Comparison of ENCODE assay signal across 14 cellular contexts in the genomic region with DNA sequence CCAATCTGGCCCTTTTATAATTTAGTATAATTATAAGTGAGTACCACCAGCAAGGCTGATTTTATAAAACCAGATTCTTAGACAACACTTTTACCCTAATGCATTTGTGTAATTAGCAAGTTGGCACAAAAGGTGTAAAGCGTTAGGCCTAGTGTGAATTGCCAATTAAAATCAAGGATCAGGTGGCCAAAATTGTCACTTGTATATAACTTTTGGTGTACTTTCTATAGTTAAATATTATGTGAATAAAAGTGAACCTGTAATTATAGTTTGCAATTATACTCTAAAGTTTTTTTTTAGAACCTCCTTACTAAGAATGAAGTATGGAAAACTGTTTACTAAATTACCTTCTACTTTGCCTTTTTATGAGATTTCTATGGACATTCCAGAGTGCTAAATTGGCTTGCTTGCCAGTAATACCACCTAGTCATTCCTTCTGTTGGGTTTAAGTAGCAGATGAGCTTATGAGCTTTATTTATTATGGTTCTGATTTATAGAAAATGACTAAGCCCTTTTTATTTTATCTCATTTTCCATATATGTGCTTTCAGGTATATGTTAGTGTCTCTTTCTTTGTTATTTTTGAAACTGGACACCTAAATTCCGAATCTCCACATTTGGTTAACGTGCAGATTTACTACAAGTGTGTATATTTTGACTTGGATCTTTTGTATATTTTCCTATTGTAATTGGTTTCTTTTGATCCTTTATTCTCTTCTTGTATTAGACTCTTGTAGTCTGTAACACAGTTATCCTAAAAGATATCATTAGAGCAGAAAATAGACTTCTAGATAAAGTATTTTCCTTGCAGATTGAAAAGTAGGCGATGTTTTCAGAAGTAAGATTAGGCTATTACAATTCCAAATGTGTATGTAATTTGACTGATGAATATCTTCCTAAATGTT. TPM values are rescaled to one million over a fixed set of nuclear protein-coding genes. Genes with fewer than 3 reads are reported as not detected.
DNase-seq lines count a peak whose midpoint lies in the region; FAIRE-seq and TF ChIP-seq lines count a peak whose summit lies in the region.
"Had no signal": no experiment of that assay in that cellular context is flagged by ENCODE, and none has a peak within 500 bp of the region (broad histone marks: within the 10 kb centered on the region; RNA-seq: fewer than 3 reads in every experiment).

No MANE protein-coding gene starts in this region.

- TF ChIP-seq POLR2A in sigmoid colon (IDR thresholded peaks at IDR 0.05) = no peak

- H3K4me2 ChIP-seq in fibroblast of lung (ENCODE audit: extremely low read depth, insufficient read depth, low read length) = peak overlapping the region; percentile 29

- H3K36me3 ChIP-seq in fibroblast of lung (ENCODE audit: control insufficient read depth, insufficient read depth, low read length) = no peaks in the 10 kb centered on the region
- no peaks in the 10 kb centered on the region for H3K36me3 ChIP-seq in sigmoid colon

- H3K4me1 ChIP-seq in fibroblast of lung (ENCODE audit: control insufficient read depth, extremely low read depth, insufficient read depth, low read length) = no peaks in the 10 kb centered on the region
- peaks cover 0 to 29% (median 18%) of the 10 kb centered on the region in 4 donors for H3K4me1 ChIP-seq in sigmoid colon

- H3K4me3 ChIP-seq in fibroblast of lung (replicated peaks in 1 of 4; ENCODE audit: control extremely low read depth in 1 of 4, insufficient read depth in 1 of 4, low read depth in 3 of 4, low read length in 4 of 4) = peak overlapping the region in 2 of 4 experiments; percentile 85 to 92
- peak overlapping the region in 2 of 4 donors; percentile 13 to 26 for H3K4me3 ChIP-seq in sigmoid colon

- no peak overlapping the region for H3K27ac ChIP-seq in fibroblast of lung (ENCODE audit: insufficient read depth, low read length)
- H3K27ac ChIP-seq in sigmoid colon = peak overlapping the region; percentile 12 to 98 (median 60)
- H3K27ac ChIP-seq: RWPE1 had no signal

- H3K79me2 ChIP-seq in fibroblast of lung (ENCODE audit: control insufficient read depth, insufficient read depth, low read length) = peaks cover 71% of the 10 kb centered on the region

- H3K27me3 ChIP-seq in fibroblast of lung (ENCODE audit: control insufficient read depth, insufficient read depth, low read length) = no peaks in the 10 kb centered on the region
- H3K27me3 ChIP-seq in sigmoid colon = no peaks in the 10 kb centered on the region

- no peak for TF ChIP-seq EP300 in sigmoid colon (IDR thresholded peaks at IDR 0.05)

- TF ChIP-seq CTCF in fibroblast of lung (conservative IDR thresholded peaks at IDR 0.05 in 1 of 2, IDR thresholded peaks at IDR 0.05 in 1 of 2; ENCODE audit: low read depth in 1 of 2, low read length in 2 of 2) = no peak
- TF ChIP-seq CTCF in sigmoid colon (IDR thresholded peaks at IDR 0.05) = no peak

- H3K9ac ChIP-seq in fibroblast of lung (ENCODE audit: insufficient read depth, low read length) = no peak overlapping the region

- WGBS in sigmoid colon, 2 donors = 39 to 84% methylated on average over 4 of the region's 4 CpGs

- DNase-seq in OCI-M1 (lab: John Stamatoyannopoulos, UW) = peak; percentile 75
- no peak for DNase-seq in fibroblast of lung (ENCODE audit: low read depth in 2 of 2)
- no peak for DNase-seq in sigmoid colon
- no peak for DNase-seq in stimulated activated CD4-positive, alpha-beta T cell treated with anti-CD3 and anti-CD28 coated beads, Interleukin-4, amount 100 ng/mL, for 24 hours
- DNase-seq in NCI-H2081 (lab: John Stamatoyannopoulos, UW) = no peak
- no peak for DNase-seq in amniotic stem cell (lab: John Stamatoyannopoulos, UW)
- DNase-seq: activated B cell treated with CpG ODN at 0.5 μM for 24 hours; activated gamma-delta T cell treated with Interleukin-2 at 50 U/mL for 16 hours; DMS153; effector memory CD4-positive, alpha-beta T cell; naive B cell; NCI-H1436 treated with DMSO at 0.1 percent for 48 hours had no signal

- H4K20me1 ChIP-seq in fibroblast of lung (ENCODE audit: control insufficient read depth, extremely low read depth, insufficient read depth, low read length) = no peaks in the 10 kb centered on the region

- intact Hi-C loops in sigmoid colon (cut with DNase I) = loop anchor here (10.0 kb wide), 2 partner anchors 293 to 1473 kb away; partner anchors contain the start of gene EPM2A

- H3K9me3 ChIP-seq in fibroblast of lung (ENCODE audit: control insufficient read depth, insufficient read depth, low read depth, low read length) (no peaks in the 10 kb centered on the region), sigmoid colon (no peaks in the 10 kb centered on the region)

- FAIRE-seq in G401.6 (lab: Jason Lieb, UNC) = peak; percentile 79

- H2AFZ ChIP-seq in fibroblast of lung (ENCODE audit: low read length) = no peak overlapping the region

RNA-seq across cellular contexts. Expression of gene STXBP5, which starts 3.9 kb away (rescaled TPM):
- total RNA-seq in fibroblast of lung (80.4 and 90.7 TPM in 2 replicates), sigmoid colon (10 to 100 TPM; 24.2 to 34.3 (median 31.8) TPM)
- polyA plus RNA-seq in fibroblast of lung (27.6 and 39.8 TPM in 2 replicates), sigmoid colon (10 to 100 TPM; 16.0 to 20.8 (median 18.0) TPM)
- polyA plus RNA-seq in fibroblast of lung (2012) = 15.1 and 22.3 TPM in 2 replicates
- polyA minus RNA-seq in fibroblast of lung (ENCODE audit: low replicate concordance) = 11.3 and 36.5 TPM in 2 replicates
